2 cellular contexts compared by ENCODE assay signal in genomic region chr20:62742979-62743776, GRCh38.
TF ChIP-seq lines count a peak whose summit lies in the region.

No MANE protein-coding gene starts in this region.

TF ChIP-seq in IMR-90, 13 proteins besides CTCF, POLR2A, EP300 and RAD21:
- TF ChIP-seq USF2 (IDR thresholded peaks at IDR 0.05; ENCODE audit: low read depth, low read length): no peak
- TF ChIP-seq ELK1 (IDR thresholded peaks at IDR 0.05; ENCODE audit: borderline replicate concordance, low read depth, low read length): no peak
- no peak for TF ChIP-seq BHLHE40 (IDR thresholded peaks at IDR 0.05; ENCODE audit: low read depth, low read length)
- no peak for TF ChIP-seq SMC3 (IDR thresholded peaks at IDR 0.05; ENCODE audit: low read depth, low read length)
- TF ChIP-seq MAFK (IDR thresholded peaks at IDR 0.05; ENCODE audit: low read depth, low read length): no peak
- TF ChIP-seq RCOR1 (IDR thresholded peaks at IDR 0.05; ENCODE audit: insufficient replicate concordance, low read length): no peak
- no peak for TF ChIP-seq MAZ (IDR thresholded peaks at IDR 0.05; ENCODE audit: borderline replicate concordance, low read depth, low read length)

TF ChIP-seq in SK-N-SH, 30 proteins besides CTCF, POLR2A, EP300 and RAD21:
- TF ChIP-seq TCF12 (IDR thresholded peaks at IDR 0.05) (no peak), USF1 (IDR thresholded peaks at IDR 0.05; ENCODE audit: borderline replicate concordance, low read depth) (no peak), GABPA (IDR thresholded peaks at IDR 0.05; ENCODE audit: low read depth) (no peak), MXI1 (IDR thresholded peaks at IDR 0.05; ENCODE audit: low read depth, low read length) (no peak), JUND (IDR thresholded peaks at IDR 0.05) (no peak), IRF3 (IDR thresholded peaks at IDR 0.05; ENCODE audit: low read depth, low read length) (no peak), FOXJ3 (CRISPR knock-in tag; IDR thresholded peaks at IDR 0.05) (no peak), YY1 (IDR thresholded peaks at IDR 0.05; ENCODE audit: low read depth) (no peak), NFIC (IDR thresholded peaks at IDR 0.05; ENCODE audit: borderline replicate concordance) (no peak), TEAD4 (IDR thresholded peaks at IDR 0.05; ENCODE audit: borderline replicate concordance, insufficient read depth) (no peak), USF2 (IDR thresholded peaks at IDR 0.05; ENCODE audit: borderline replicate concordance, low read depth, low read length) (no peak), RXRA (IDR thresholded peaks at IDR 0.05; ENCODE audit: borderline replicate concordance, low read depth) (no peak), EZH2phosphoT487 (IDR thresholded peaks at IDR 0.05; ENCODE audit: borderline replicate concordance, low read depth) (no peak), MEF2A (IDR thresholded peaks at IDR 0.05; ENCODE audit: borderline replicate concordance, low read depth) (no peak), SMC3 (IDR thresholded peaks at IDR 0.05; ENCODE audit: low read depth, low read length) (no peak), TAF1 (IDR thresholded peaks at IDR 0.05; ENCODE audit: borderline replicate concordance, low read depth, low read length) (no peak), RCOR1 (IDR thresholded peaks at IDR 0.05; ENCODE audit: low read length) (no peak), SIN3A (IDR thresholded peaks at IDR 0.05; ENCODE audit: borderline replicate concordance, low read depth, low read length) (no peak), GATA2 (CRISPR knock-in tag; IDR thresholded peaks at IDR 0.05) (no peak)
TF ChIP-seq in SK-N-SH: peak in this region for 0.
